19 cellular contexts compared by ENCODE assay signal in the genomic region with DNA sequence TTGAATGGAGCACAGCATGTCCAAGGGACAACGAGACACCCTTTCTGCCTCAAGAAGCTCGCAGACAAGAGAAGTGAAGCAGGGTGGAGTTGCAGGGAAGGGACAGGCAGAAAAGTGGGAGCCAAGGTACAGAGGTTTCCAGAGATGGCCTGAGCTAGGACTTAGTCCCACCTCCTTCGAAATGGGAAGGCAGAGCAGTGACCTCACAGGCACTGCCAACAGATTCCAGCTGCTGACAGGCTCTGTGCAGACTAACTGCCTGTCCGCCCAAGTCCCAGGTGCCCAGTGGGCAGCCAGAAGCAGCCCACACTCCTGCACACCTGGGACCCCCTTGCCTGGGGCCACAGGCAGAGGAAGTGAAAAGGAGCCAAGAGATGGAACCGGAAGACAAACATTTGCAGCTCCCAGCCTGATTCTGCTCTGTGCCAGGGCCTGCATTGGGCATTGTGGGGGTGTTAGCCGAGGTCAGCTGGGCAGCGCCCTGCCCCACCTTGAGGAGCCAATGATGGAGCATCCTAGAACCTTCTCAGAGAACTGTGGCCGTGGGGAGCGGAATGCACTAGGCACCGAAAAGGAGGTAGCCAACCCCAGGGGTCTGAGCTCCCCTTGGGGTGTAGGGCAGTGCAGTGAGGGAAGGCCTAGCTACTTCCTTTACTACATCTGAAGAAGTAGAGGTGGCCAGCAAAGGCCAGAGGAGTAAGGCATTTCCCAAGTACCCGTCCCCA. TPM values are rescaled to one million over a fixed set of nuclear protein-coding genes. Genes with fewer than 3 reads are reported as not detected.
A peak's percentile ranks its signal among the peaks of the same experiment; 100 is the strongest.
DNase-seq lines count a peak whose midpoint lies in the region; ATAC-seq, FAIRE-seq and TF ChIP-seq lines count a peak whose summit lies in the region.
"Had no signal": no experiment of that assay in that cellular context is flagged by ENCODE, and none has a peak within 500 bp of the region (broad histone marks: within the 10 kb centered on the region; RNA-seq: fewer than 3 reads in every experiment).

No MANE protein-coding gene starts in this region.

- no peak for FAIRE-seq in kidney (lab: Jason Lieb, UNC)
- FAIRE-seq: D721Med had no signal

- H3K27me3 ChIP-seq in BLaER1 treated with 17β-estradiol and CSF1 and Interleukin-3, amounts not matched to agents 10 nM and 100 nM, result no peaks in the 10 kb centered on the region
- H3K27me3 ChIP-seq in osteoblast (ENCODE audit: insufficient read depth, low read length), result peaks cover 13% of the 10 kb centered on the region
- H3K27me3 ChIP-seq in MG63, result no peaks in the 10 kb centered on the region
- peaks cover 15% of the 10 kb centered on the region for H3K27me3 ChIP-seq in lower lobe of right lung (ENCODE audit: low read depth)

- 0 out of 22 replicates have a peak overlapping the region, but pooled peaks of 1 of the 11 experiments have one; percentile 7 for H3K27ac ChIP-seq in BLaER1 treated with 17β-estradiol and CSF1 and Interleukin-3, amounts not matched to agents 10 nM and 100 nM
- H3K27ac ChIP-seq in OCI-LY7 (ENCODE audit: low read depth, low read length, poor library complexity, severe bottlenecking) (peak overlapping the region; percentile 21), kidney (ENCODE audit: low read depth in 2 of 2, low read length in 2 of 2) (no peak overlapping the region), osteoblast (ENCODE audit: low read depth, low read length) (no peak overlapping the region), lower lobe of right lung (no peak overlapping the region)
- H3K27ac ChIP-seq: C4-2B, GM23248, KMS-11 had no signal

- intact Hi-C loops in OCI-LY7 (cut with micrococcal nuclease; ENCODE audit: unreplicated experiment) (no loop called here), kidney (cut with DNase I) (no loop called here), lower lobe of right lung (cut with DNase I) (no loop called here), Right ventricle myocardium superior (cut with DNase I) (no loop called here)

- H3K9ac ChIP-seq in BLaER1 treated with 17β-estradiol and CSF1 and Interleukin-3, amounts not matched to agents 10 nM and 100 nM, result no peak overlapping the region; a peak in 1 of 22 replicates
- H3K9ac ChIP-seq in kidney (ENCODE audit: low read length in 2 of 2), result no peak overlapping the region
- H3K9ac ChIP-seq: GM23248, KMS-11 had no signal

- H3K4me1 ChIP-seq in BLaER1 treated with 17β-estradiol and CSF1 and Interleukin-3, amounts not matched to agents 10 nM and 100 nM, result peaks cover 0 to 26% (median 23%) of the 10 kb centered on the region in 10 experiments; a peak in 17 of 20 replicates
- H3K4me1 ChIP-seq in OCI-LY7 (ENCODE audit: insufficient read depth, low read length, poor library complexity, severe bottlenecking), result peaks cover 15% of the 10 kb centered on the region
- no peaks in the 10 kb centered on the region for H3K4me1 ChIP-seq in kidney (ENCODE audit: control insufficient read depth in 1 of 2, insufficient read depth in 1 of 2, low read depth in 1 of 2, low read length in 2 of 2)
- no peaks in the 10 kb centered on the region for H3K4me1 ChIP-seq in osteoblast (ENCODE audit: insufficient read depth, low read length)
- H3K4me1 ChIP-seq in lower lobe of right lung, result no peaks in the 10 kb centered on the region
- H3K4me1 ChIP-seq: HAP-1 had no signal

- peak overlapping the region in 9 of 11 experiments; percentile 24 to 63 (median 54); a peak in 17 of 22 replicates for H3K4me2 ChIP-seq in BLaER1 treated with 17β-estradiol and CSF1 and Interleukin-3, amounts not matched to agents 10 nM and 100 nM
- H3K4me2 ChIP-seq in OCI-LY7 (ENCODE audit: low read length) (peak overlapping the region; percentile 40), osteoblast (ENCODE audit: insufficient read depth, low read length) (no peak overlapping the region)
- H3K4me2 ChIP-seq: KMS-11 had no signal

- ATAC-seq in lower lobe of right lung (no peak), Right ventricle myocardium superior (ENCODE audit: poor library complexity) (no peak)

- DNase-seq in OCI-LY7 (ENCODE audit: low spot score), result peak; percentile 55
- peak; percentile 46 for DNase-seq in kidney
- peak; percentile 68 for DNase-seq in osteoblast (ENCODE audit: insufficient read length, low spot score, missing footprints)
- DNase-seq in COR-L47 (lab: John Stamatoyannopoulos, UW), result no peak
- DNase-seq in MG63, result no peak
- DNase-seq in lower lobe of right lung, result no peak
- DNase-seq in Right ventricle myocardium superior, result no peak
- DNase-seq: ACHN; CD4-positive, alpha-beta memory T cell; DND-41; GF-D8 had no signal

- no TSS peak for BruUV-seq in OCI-LY7 (replicated peaks; lab: Mats Ljungman, UMichigan)

- CTCF ChIA-PET in OCI-LY7 (lab: Charles Lee; ENCODE audit: unreplicated experiment), result interaction anchor here (0.9 kb wide), 1 partner anchor 15 kb away, joined by 4 read pairs; no protein-coding TSS in a partner anchor

- no peaks in the 10 kb centered on the region for H4K20me1 ChIP-seq in BLaER1 treated with 17β-estradiol and CSF1 and Interleukin-3, amounts not matched to agents 10 nM and 100 nM
- H4K20me1 ChIP-seq in OCI-LY7 (ENCODE audit: insufficient read depth, low read length) (no peaks in the 10 kb centered on the region), osteoblast (ENCODE audit: insufficient read depth, low read length) (no peaks in the 10 kb centered on the region)

- no peaks in the 10 kb centered on the region for H3K36me3 ChIP-seq in BLaER1 treated with 17β-estradiol and CSF1 and Interleukin-3, amounts not matched to agents 10 nM and 100 nM
- no peaks in the 10 kb centered on the region for H3K36me3 ChIP-seq in OCI-LY7 (ENCODE audit: insufficient read depth, low read length)
- no peaks in the 10 kb centered on the region for H3K36me3 ChIP-seq in kidney (ENCODE audit: control insufficient read depth in 1 of 2, insufficient read depth in 2 of 2, low read length in 2 of 2)
- H3K36me3 ChIP-seq in osteoblast (ENCODE audit: insufficient read depth, low read length), result no peaks in the 10 kb centered on the region
- H3K36me3 ChIP-seq in MG63, result no peaks in the 10 kb centered on the region
- no peaks in the 10 kb centered on the region for H3K36me3 ChIP-seq in lower lobe of right lung
- H3K36me3 ChIP-seq: HAP-1 had no signal

- peak overlapping the region; percentile 79 for H2AFZ ChIP-seq in OCI-LY7 (ENCODE audit: low read length)
- H2AFZ ChIP-seq in osteoblast (ENCODE audit: low read length), result no peak overlapping the region
- H2AFZ ChIP-seq: GM23248 had no signal

- POLR2A ChIA-PET in OCI-LY7 (lab: Charles Lee), result interaction anchor here (0.6 to 4.1 kb wide), 5 partner anchors 12 to 1648 kb away, joined by 3 to 20 read pairs (median 4); no protein-coding TSS in a partner anchor

- no peaks in the 10 kb centered on the region for H3K9me3 ChIP-seq in BLaER1 treated with 17β-estradiol and CSF1 and Interleukin-3, amounts not matched to agents 10 nM and 100 nM (replicated peaks in 1 of 11)
- H3K9me3 ChIP-seq in OCI-LY7 (ENCODE audit: low read length) (no peaks in the 10 kb centered on the region), kidney (ENCODE audit: control insufficient read depth in 1 of 2, low read length in 2 of 2) (no peaks in the 10 kb centered on the region), osteoblast (ENCODE audit: low read depth, low read length) (no peaks in the 10 kb centered on the region), MG63 (no peaks in the 10 kb centered on the region), lower lobe of right lung (no peaks in the 10 kb centered on the region)
- H3K9me3 ChIP-seq: HAP-1 had no signal

- H3K9me2 ChIP-seq in OCI-LY7 (ENCODE audit: insufficient read depth, low read length), result no peaks in the 10 kb centered on the region

- no peak overlapping the region for H3K4me3 ChIP-seq in BLaER1 treated with 17β-estradiol and CSF1 and Interleukin-3, amounts not matched to agents 10 nM and 100 nM
- no peak overlapping the region for H3K4me3 ChIP-seq in OCI-LY7 (ENCODE audit: low read depth, low read length, poor library complexity, severe bottlenecking)
- H3K4me3 ChIP-seq in kidney (ENCODE audit: low read length in 2 of 2), result no peak overlapping the region
- H3K4me3 ChIP-seq in osteoblast (ENCODE audit: insufficient read depth, low read length), result no peak overlapping the region
- no peak overlapping the region for H3K4me3 ChIP-seq in MG63
- no peak overlapping the region for H3K4me3 ChIP-seq in lower lobe of right lung
- H3K4me3 ChIP-seq: GM23248, HAP-1 had no signal

- TF ChIP-seq CTCF in OCI-LY7 (conservative IDR thresholded peaks at IDR 0.05; ENCODE audit: low read length) (no peak), kidney (IDR thresholded peaks at IDR 0.05; ENCODE audit: borderline replicate concordance, extremely low read depth, insufficient read depth) (no peak), osteoblast (IDR thresholded peaks at IDR 0.05; ENCODE audit: extremely low read depth, low read depth, low read length) (no peak), lower lobe of right lung (IDR thresholded peaks at IDR 0.05) (no peak)

- H3K79me2 ChIP-seq in OCI-LY7 (ENCODE audit: insufficient read depth, low read depth, low read length) (no peaks in the 10 kb centered on the region), osteoblast (ENCODE audit: insufficient read depth, low read length) (no peaks in the 10 kb centered on the region)

RNA-seq across cellular contexts. Expression of a gene that starts 27.5 kb away (rescaled TPM):
- total RNA-seq in OCI-LY7 (2014; rRNA removed; shearing (Covaris generic)), result not detected in 2 replicates
- total RNA-seq in OCI-LY7 (2022) (not detected in 2 replicates), kidney (0.19 TPM), osteoblast (0.36 TPM in 1 of 2 replicates, not detected in the other), lower lobe of right lung (4.3 TPM), Right ventricle myocardium superior (not detected)
- polyA plus RNA-seq in kidney (ENCODE audit: insufficient read depth, low read depth, low replicate concordance), result 0.26 TPM
- total RNA-seq in MG63 (2014; rRNA removed; shearing (Covaris generic); ENCODE audit: low replicate concordance), result not detected in 2 replicates
- total RNA-seq: CD4-positive, alpha-beta memory T cell; HT-29; IMR-90 had no signal
- polyA plus RNA-seq: CD4-positive, alpha-beta memory T cell; GM23248; IMR-90 had no signal

RNA-seq across cellular contexts. Expression of a gene that starts 30.1 kb away (rescaled TPM):
- total RNA-seq in OCI-LY7 (2014; rRNA removed; shearing (Covaris generic)), result 55.2 and 60.0 TPM in 2 replicates
- total RNA-seq in OCI-LY7 (2022) (111 and 126 TPM in 2 replicates), kidney (1.0 TPM), osteoblast (1.5 and 1.8 TPM in 2 replicates), lower lobe of right lung (1.7 TPM), Right ventricle myocardium superior (0.46 TPM)
- 0.71 TPM for polyA plus RNA-seq in kidney (ENCODE audit: insufficient read depth, low read depth, low replicate concordance)
- 6.3 and 14.2 TPM in 2 replicates for total RNA-seq in MG63 (2014; rRNA removed; shearing (Covaris generic); ENCODE audit: low replicate concordance)

Comparison
In these comparisons a context has a peak if more than half of its experiments do, and no peak if none do; other contexts are left out.
1. DNase-seq: peak in OCI-LY7 (single experiment), kidney (single experiment) and osteoblast (single experiment); none in COR-L47 (single experiment), MG63 (single experiment), lower lobe of right lung (single experiment) and Right ventricle myocardium superior (single experiment).